In the genomic region with DNA sequence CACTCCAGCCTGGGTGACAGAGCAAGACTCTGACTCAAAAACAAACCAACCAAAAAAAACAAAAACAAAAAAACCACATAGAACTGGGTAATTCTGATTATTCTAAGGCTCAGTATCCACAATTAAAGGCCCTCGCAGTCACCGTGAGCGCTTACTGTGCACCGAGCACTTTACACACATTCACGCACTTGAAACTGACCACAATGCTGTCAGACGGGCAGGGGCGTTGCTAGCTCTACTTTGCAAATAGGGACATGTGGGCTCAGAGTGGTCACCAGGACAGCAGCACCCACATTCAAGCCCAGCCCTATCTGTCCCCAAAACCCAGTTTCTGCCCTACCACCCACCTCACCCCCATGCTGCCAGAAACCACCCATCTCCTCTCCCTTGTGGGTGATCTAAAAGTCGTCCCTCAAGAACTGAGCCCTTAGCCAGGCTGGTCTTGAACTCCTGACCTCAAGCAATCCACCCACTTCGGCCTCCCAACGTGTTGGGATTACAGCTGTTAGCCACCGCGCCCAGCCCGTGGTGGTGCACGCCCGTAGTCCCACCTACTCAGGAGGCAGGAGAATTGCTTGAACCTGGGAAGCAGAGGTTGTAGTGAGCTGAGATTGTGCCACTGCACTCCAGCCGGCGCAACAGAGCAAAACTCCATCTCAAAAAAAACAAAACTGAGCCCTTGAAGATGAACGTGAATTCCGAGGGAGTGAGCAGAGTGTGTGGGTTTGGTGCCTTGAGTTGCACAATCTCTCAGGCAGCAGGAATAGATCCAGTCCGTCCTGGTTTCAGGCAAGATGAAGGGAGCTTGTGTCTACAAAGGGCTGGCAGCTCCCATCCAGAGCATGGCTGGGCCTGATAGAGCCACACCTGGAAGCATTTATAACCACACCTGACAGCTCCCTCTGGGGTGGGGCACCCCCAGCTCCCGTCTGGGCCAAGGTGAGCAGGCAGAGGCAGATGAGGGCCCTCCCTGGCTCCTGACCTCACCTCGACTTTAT, we compare ENCODE assay signal across 9 cellular contexts. TPM values are rescaled to one million over a fixed set of nuclear protein-coding genes. Genes with fewer than 3 reads are reported as not detected.
DNase-seq lines count a peak whose midpoint lies in the region; FAIRE-seq and TF ChIP-seq lines count a peak whose summit lies in the region.
"Had no signal": no experiment of that assay in that cellular context is flagged by ENCODE, and none has a peak within 500 bp of the region (broad histone marks: within the 10 kb centered on the region; RNA-seq: fewer than 3 reads in every experiment).

No MANE protein-coding gene starts in this region.

- H3K27ac Mint-ChIP-seq in HFFc6, result peak overlapping the region; percentile 92
- no peak overlapping the region for H3K27ac Mint-ChIP-seq in astrocyte (ENCODE audit: unreplicated experiment)

- H3K9me3 Mint-ChIP-seq in HFFc6, result no peaks in the 10 kb centered on the region
- H3K9me3 Mint-ChIP-seq in astrocyte (ENCODE audit: unreplicated experiment), result peaks cover under 1% of the 10 kb centered on the region

- TF ChIP-seq CTCF in HFFc6 (IDR thresholded peaks at IDR 0.05) (no peak), astrocyte (IDR thresholded peaks at IDR 0.05; ENCODE audit: insufficient read depth, low read depth, low read length) (no peak), stomach (IDR thresholded peaks at IDR 0.05) (no peak), GM10248 (IDR thresholded peaks at IDR 0.05; ENCODE audit: control extremely low read depth, extremely low read depth, low read depth, missing control alignments) (no peak)

- peaks cover 1% of the 10 kb centered on the region for H3K27me3 Mint-ChIP-seq in HFFc6 (ENCODE audit: insufficient read depth)
- H3K27me3 Mint-ChIP-seq in astrocyte (ENCODE audit: low read depth, unreplicated experiment), result no peaks in the 10 kb centered on the region

- intact Hi-C loops in stomach (cut with DNase I; ENCODE audit: low total_unique reads), result no loop called here

- POLR2A ChIA-PET in GM10248 (lab: Yijun Ruan, JAX), result no interaction called here

- no peaks in the 10 kb centered on the region for H3K79me2 ChIP-seq in astrocyte (ENCODE audit: insufficient read depth, low read length)

- CTCF ChIA-PET in GM10248 (lab: Yijun Ruan, JAX), result interaction anchor here (19.3 kb wide), 1 partner anchor 16 kb away, joined by 339 read pairs; no protein-coding TSS in a partner anchor

- peak overlapping the region; percentile 35 for H3K4me2 ChIP-seq in astrocyte (ENCODE audit: low read length)

- peaks cover 28% of the 10 kb centered on the region for H3K4me1 ChIP-seq in astrocyte (ENCODE audit: insufficient read depth, low read length)
- H3K4me1 ChIP-seq in stomach, result peaks cover 55 to 86% (median 68%) of the 10 kb centered on the region in 4 donors

- H4K20me1 ChIP-seq in astrocyte (ENCODE audit: insufficient read depth, low read length), result no peaks in the 10 kb centered on the region

- no peak for TF ChIP-seq EP300 in stomach (IDR thresholded peaks at IDR 0.05)

- DNase-seq in HFFc6 (peak; percentile 84), astrocyte (ENCODE audit: low read depth) (peak; percentile 84), iris pigment epithelial cell (ENCODE audit: low read depth) (peak; percentile 95), stomach (peak; percentile 83), OCI-M1 (lab: John Stamatoyannopoulos, UW) (no peak), activated gamma-delta T cell (lab: John Stamatoyannopoulos, UW) (no peak), GM10248 (ENCODE audit: extremely low spot score) (no peak), NOMO-1 (lab: John Stamatoyannopoulos, UW; ENCODE audit: unreplicated experiment in 2 of 2) (no peak)

- 0 out of 2 replicates have a peak overlapping the region, but pooled peaks have one; percentile 20 for H3K4me3 Mint-ChIP-seq in HFFc6
- no peak overlapping the region for H3K4me3 Mint-ChIP-seq in astrocyte (ENCODE audit: unreplicated experiment)

- H3K27ac ChIP-seq in astrocyte (ENCODE audit: low read depth, low read length) (peak overlapping the region; percentile 16), stomach (peak overlapping the region; percentile 79 to 99 (median 89))

- H3K36me3 ChIP-seq in astrocyte (ENCODE audit: insufficient read depth, low read length), result no peaks in the 10 kb centered on the region
- H3K36me3 ChIP-seq in stomach, result no peaks in the 10 kb centered on the region

- H3K27me3 ChIP-seq in astrocyte (ENCODE audit: insufficient read depth, low read length) (no peaks in the 10 kb centered on the region), stomach (no peaks in the 10 kb centered on the region)

- H3K4me3 ChIP-seq in astrocyte (ENCODE audit: insufficient read depth, low read depth, low read length) (no peak overlapping the region), stomach (no peak overlapping the region)

- H3K9me3 ChIP-seq in astrocyte (ENCODE audit: insufficient read depth, low read depth, low read length), result no peaks in the 10 kb centered on the region
- no peaks in the 10 kb centered on the region for H3K9me3 ChIP-seq in stomach

- FAIRE-seq in astrocyte (lab: Jason Lieb, UNC), result no peak
- FAIRE-seq: GM19239 had no signal

- 44 to 50% (median 46%) methylated on average over 22 of the region's 22 CpGs for WGBS in stomach, 5 donors

- no peaks in the 10 kb centered on the region for H3K36me3 Mint-ChIP-seq in HFFc6 (ENCODE audit: low read depth)
- H3K36me3 Mint-ChIP-seq in astrocyte (ENCODE audit: low read depth, unreplicated experiment), result no peaks in the 10 kb centered on the region

- H3K4me1 Mint-ChIP-seq in HFFc6 (ENCODE audit: low read depth) (peaks cover 47% of the 10 kb centered on the region), astrocyte (ENCODE audit: low read depth, unreplicated experiment) (peaks cover 24% of the 10 kb centered on the region)

- H2AFZ ChIP-seq in astrocyte (ENCODE audit: low read depth, low read length), result peak overlapping the region; percentile 53

- H3K9ac ChIP-seq in astrocyte (ENCODE audit: low read length), result no peak overlapping the region

- TF ChIP-seq POLR2A in stomach (IDR thresholded peaks at IDR 0.05), result no peak

RNA-seq across cellular contexts. Expression of a gene that starts 5.4 kb away (rescaled TPM):
- total RNA-seq in HFFc6 (2021; fragmentation: NEBNext Ultra II Directional; extraction: Animal tissue kit (Norgen Biotek cat#: 25700)), result 1,000 to 10,000 TPM; 1,016 to 1,211 (median 1,126) TPM
- 933 and 1,069 TPM in 2 replicates for total RNA-seq in astrocyte
- 1,000 to 10,000 TPM in 1 of 5 donors, 100 to 1,000 TPM in 3, 10 to 100 TPM in 1; 21.8 to 2,022 (median 373) TPM for total RNA-seq in stomach
- polyA plus RNA-seq in stomach, result 1,000 to 10,000 TPM in 1 of 3 donors, 100 to 1,000 TPM in 2; 320 to 2,297 (median 486) TPM

Comparison
In these comparisons a context has a peak if more than half of its experiments do, and no peak if none do; other contexts are left out.
1. DNase-seq: peak in HFFc6 (single experiment), astrocyte (single experiment), iris pigment epithelial cell (single experiment) and stomach (single experiment); none in OCI-M1 (single experiment), activated gamma-delta T cell (single experiment), GM10248 (single experiment) and NOMO-1 (0 of 2).